Comparison of ENCODE assay signal across 10 cellular contexts in genomic region chr14:67517083-67517482, GRCh38. TPM values are rescaled to one million over a fixed set of nuclear protein-coding genes. Genes with fewer than 3 reads are reported as not detected.
A peak's percentile ranks its signal among the peaks of the same experiment; 100 is the strongest.
DNase-seq lines count a peak whose midpoint lies in the region; ATAC-seq and TF ChIP-seq lines count a peak whose summit lies in the region.
"Had no signal": no experiment of that assay in that cellular context is flagged by ENCODE, and none has a peak within 500 bp of the region (broad histone marks: within the 10 kb centered on the region; RNA-seq: fewer than 3 reads in every experiment).

No MANE protein-coding gene starts in this region.

- peaks cover 7% of the 10 kb centered on the region for H3K4me1 Mint-ChIP-seq in endothelial cell (ENCODE audit: unreplicated experiment)
- peaks cover 2% of the 10 kb centered on the region for H3K4me1 Mint-ChIP-seq in activated T-helper 2 cell treated with anti-CD3 and anti-CD28 coated beads, Interferon-gamma antibody, Interleukin-2, Interleukin-4, amounts not matched to agents 10 μg/mL and 5 μg/mL and 100 μg/mL, durations not matched to agents 14 hours and 24 hours and 36 hours (ENCODE audit: low read depth)
- H3K4me1 Mint-ChIP-seq: activated T-helper 17 cell treated with anti-CD3 and anti-CD28 coated beads, Interleukin-2, amount 50 U/mL, for 72 hours had no signal

- no peaks in the 10 kb centered on the region for H3K9me3 Mint-ChIP-seq in endothelial cell (ENCODE audit: unreplicated experiment)
- no peaks in the 10 kb centered on the region for H3K9me3 Mint-ChIP-seq in activated T-helper 2 cell treated with anti-CD3 and anti-CD28 coated beads, Interferon-gamma antibody, Interleukin-2, Interleukin-4, amounts not matched to agents 10 μg/mL and 5 μg/mL and 100 μg/mL, durations not matched to agents 14 hours and 24 hours and 36 hours
- H3K9me3 Mint-ChIP-seq: activated T-helper 17 cell treated with anti-CD3 and anti-CD28 coated beads, Interleukin-2, amount 50 U/mL, for 72 hours had no signal

- ATAC-seq in HG02763 (IDR thresholded peaks at IDR 0.05; ENCODE audit: unreplicated experiment) (no peak), HG02884 (IDR thresholded peaks at IDR 0.05; ENCODE audit: unreplicated experiment) (no peak)
- ATAC-seq: activated T-helper 17 cell treated with anti-CD3 and anti-CD28 coated beads, Interleukin-2, amount 50 U/mL, for 72 hours had no signal

- TF ChIP-seq CTCF in AG09309 (IDR thresholded peaks at IDR 0.05; ENCODE audit: control insufficient read depth, insufficient read depth, low read depth, low read length, missing control alignments) (peak; percentile 31), endothelial cell (IDR thresholded peaks at IDR 0.05; ENCODE audit: unreplicated experiment) (no peak), colonic mucosa (IDR thresholded peaks at IDR 0.05) (no peak)

- no peaks in the 10 kb centered on the region for H3K9me3 ChIP-seq in colonic mucosa
- H3K9me3 ChIP-seq: Caco-2 had no signal

- DNase-seq in AG09309 (ENCODE audit: low read depth) (no peak), M059J (ENCODE audit: low read depth) (peak; percentile 42), endothelial cell (ENCODE audit: low spot score) (peak; percentile 26), lung microvascular endothelial cell (ENCODE audit: low read depth in 2 of 2) (peak; percentile 10 to 39), colonic mucosa (no peak)
- no peak for DNase-seq in activated T-helper 2 cell treated with anti-CD3 and anti-CD28 coated beads, Interferon-gamma antibody, Interleukin-2, Interleukin-4, amounts not matched to agents 10 μg/mL and 5 μg/mL and 100 μg/mL, durations not matched to agents 14 hours and 24 hours and 36 hours (ENCODE audit: low spot score)
- DNase-seq: Caco-2 had no signal

- H3K9ac ChIP-seq in colonic mucosa (ENCODE audit: low read depth in 2 of 2, low read length in 2 of 2): peak overlapping the region in 1 of 2 donors; percentile 3

- no peak overlapping the region for H3K27ac ChIP-seq in colonic mucosa

- H3K36me3 ChIP-seq in colonic mucosa: no peaks in the 10 kb centered on the region

- intact Hi-C loops in colonic mucosa (cut with DNase I): no loop called here
- intact Hi-C loops in activated T-helper 2 cell treated with anti-CD3 and anti-CD28 coated beads, Interferon-gamma antibody, Interleukin-2, Interleukin-4, amounts not matched to agents 10 μg/mL and 5 μg/mL and 100 μg/mL, durations not matched to agents 14 hours and 24 hours and 36 hours (cut with micrococcal nuclease): no loop called here

- H3K27me3 ChIP-seq in colonic mucosa: no peaks in the 10 kb centered on the region

- peaks cover 9% of the 10 kb centered on the region for H3K4me1 ChIP-seq in colonic mucosa

- peaks cover 11% of the 10 kb centered on the region for H3K27me3 Mint-ChIP-seq in endothelial cell (ENCODE audit: unreplicated experiment)
- H3K27me3 Mint-ChIP-seq in activated T-helper 2 cell treated with anti-CD3 and anti-CD28 coated beads, Interferon-gamma antibody, Interleukin-2, Interleukin-4, amounts not matched to agents 10 μg/mL and 5 μg/mL and 100 μg/mL, durations not matched to agents 14 hours and 24 hours and 36 hours (ENCODE audit: low read depth): peaks cover 76% of the 10 kb centered on the region
- H3K27me3 Mint-ChIP-seq: activated T-helper 17 cell treated with anti-CD3 and anti-CD28 coated beads, Interleukin-2, amount 50 U/mL, for 72 hours had no signal

- no peak overlapping the region for H3K4me3 ChIP-seq in AG09309 (ENCODE audit: control insufficient read depth, low read depth, low read length)
- no peak overlapping the region for H3K4me3 ChIP-seq in colonic mucosa

- no peak overlapping the region for H3K4me3 Mint-ChIP-seq in endothelial cell (ENCODE audit: unreplicated experiment)
- H3K4me3 Mint-ChIP-seq in activated T-helper 2 cell treated with anti-CD3 and anti-CD28 coated beads, Interferon-gamma antibody, Interleukin-2, Interleukin-4, amounts not matched to agents 10 μg/mL and 5 μg/mL and 100 μg/mL, durations not matched to agents 14 hours and 24 hours and 36 hours (ENCODE audit: low read depth): no peak overlapping the region

- no peaks in the 10 kb centered on the region for H3K36me3 Mint-ChIP-seq in endothelial cell (ENCODE audit: low read depth, unreplicated experiment)
- no peaks in the 10 kb centered on the region for H3K36me3 Mint-ChIP-seq in activated T-helper 2 cell treated with anti-CD3 and anti-CD28 coated beads, Interferon-gamma antibody, Interleukin-2, Interleukin-4, amounts not matched to agents 10 μg/mL and 5 μg/mL and 100 μg/mL, durations not matched to agents 14 hours and 24 hours and 36 hours (ENCODE audit: low read depth)

- no peak overlapping the region for H3K27ac Mint-ChIP-seq in endothelial cell (ENCODE audit: unreplicated experiment)
- H3K27ac Mint-ChIP-seq in activated T-helper 2 cell treated with anti-CD3 and anti-CD28 coated beads, Interferon-gamma antibody, Interleukin-2, Interleukin-4, amounts not matched to agents 10 μg/mL and 5 μg/mL and 100 μg/mL, durations not matched to agents 14 hours and 24 hours and 36 hours: no peak overlapping the region
- H3K27ac Mint-ChIP-seq: activated T-helper 17 cell treated with anti-CD3 and anti-CD28 coated beads, Interleukin-2, amount 50 U/mL, for 72 hours had no signal

RNA-seq across cellular contexts. Expression of gene PLEKHH1, which starts 16.0 kb away (rescaled TPM):
- 1.6 and 1.8 TPM in 2 replicates for total RNA-seq in M059J (2014; rRNA removed; shearing (Covaris generic))
- 9.5 TPM for total RNA-seq in endothelial cell (ENCODE audit: unreplicated experiment)
- under 0.01 and 0.22 TPM in 2 replicates for total RNA-seq in lung microvascular endothelial cell
- total RNA-seq in colonic mucosa: 10 to 100 TPM; 47.1 to 63.1 TPM
- 1.5 and 1.8 TPM in 2 replicates for total RNA-seq in activated T-helper 2 cell treated with anti-CD3 and anti-CD28 coated beads, Interferon-gamma antibody, Interleukin-2, Interleukin-4, amounts not matched to agents 10 μg/mL and 5 μg/mL and 100 μg/mL, durations not matched to agents 14 hours and 24 hours and 36 hours

RNA-seq across cellular contexts. Expression of gene TMEM229B, which starts 28.6 kb away (rescaled TPM):
- total RNA-seq in M059J (2014; rRNA removed; shearing (Covaris generic)): 13.0 and 21.5 TPM in 2 replicates
- total RNA-seq in endothelial cell (ENCODE audit: unreplicated experiment): 0.08 TPM
- 0.40 and 0.44 TPM in 2 replicates for total RNA-seq in lung microvascular endothelial cell
- 10 to 100 TPM in 1 of 2 donors, 1 to 10 TPM in 1; 6.9 to 11.3 TPM for total RNA-seq in colonic mucosa
- 0.71 and 0.75 TPM in 2 replicates for total RNA-seq in activated T-helper 2 cell treated with anti-CD3 and anti-CD28 coated beads, Interferon-gamma antibody, Interleukin-2, Interleukin-4, amounts not matched to agents 10 μg/mL and 5 μg/mL and 100 μg/mL, durations not matched to agents 14 hours and 24 hours and 36 hours
- total RNA-seq: Caco-2 had no signal

Comparison
In these comparisons a context has a peak if more than half of its experiments do, and no peak if none do; other contexts are left out.
1. DNase-seq: peak in M059J (single experiment), endothelial cell (single experiment) and lung microvascular endothelial cell (2 of 2); none in AG09309 (single experiment), colonic mucosa (single experiment) and activated T-helper 2 cell treated with anti-CD3 and anti-CD28 coated beads, Interferon-gamma antibody, Interleukin-2, Interleukin-4, amounts not matched to agents 10 μg/mL and 5 μg/mL and 100 μg/mL, durations not matched to agents 14 hours and 24 hours and 36 hours (single experiment).